8 cellular contexts compared by ENCODE assay signal in the genomic region with DNA sequence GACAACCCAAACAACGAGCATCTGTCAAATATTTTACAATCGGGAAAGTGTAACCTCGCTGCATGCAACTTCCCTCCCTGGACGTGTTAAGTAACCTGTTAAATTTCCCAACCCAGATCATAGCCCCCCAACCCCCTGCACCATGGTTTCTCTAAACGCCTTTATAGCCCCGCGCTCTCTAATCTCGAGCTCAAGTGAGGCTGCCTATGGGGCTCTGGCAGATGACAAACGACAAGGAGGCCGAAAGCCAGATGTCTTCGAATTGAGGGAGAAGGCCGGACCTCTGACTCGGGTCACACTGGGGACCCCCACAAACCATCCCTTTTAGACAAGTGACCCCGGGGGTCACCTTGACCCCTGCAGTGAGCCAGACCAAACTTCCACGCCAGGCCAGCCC. TPM values are rescaled to one million over a fixed set of nuclear protein-coding genes. Genes with fewer than 3 reads are reported as not detected.
DNase-seq lines count a peak whose midpoint lies in the region; ATAC-seq and TF ChIP-seq lines count a peak whose summit lies in the region.

No MANE protein-coding gene starts in this region.

- H3K36me3 ChIP-seq in DND-41 (ENCODE audit: insufficient read depth, low read length) (peaks cover 11% of the 10 kb centered on the region), RWPE2 (ENCODE audit: low read depth) (no peaks in the 10 kb centered on the region), esophagus muscularis mucosa (no peaks in the 10 kb centered on the region), ovary (no peaks in the 10 kb centered on the region)

- intact Hi-C loops in esophagus muscularis mucosa (cut with DNase I), result no loop called here
- intact Hi-C loops in ovary (cut with DNase I), result loop anchor here in 3 of 4 donors (5.0 to 10.0 kb wide), 4 partner anchors 258 to 506 kb away; no protein-coding TSS in a partner anchor

- peak; percentile 24 for DNase-seq in DND-41
- no peak for DNase-seq in RWPE2 (ENCODE audit: low spot score)
- DNase-seq in esophagus muscularis mucosa (ENCODE audit: extremely low spot score), result no peak
- no peak for DNase-seq in ovary
- DNase-seq in HuH-7.5 (ENCODE audit: low spot score), result no peak
- no peak for DNase-seq in stimulated activated CD4-positive, alpha-beta T cell treated with anti-CD3 and anti-CD28 coated beads, Interleukin-2, amount 100 ng/mL, for 24 hours

- peaks cover 56% of the 10 kb centered on the region for H3K79me2 ChIP-seq in DND-41 (ENCODE audit: insufficient read depth, low read length)

- TF ChIP-seq CTCF in DND-41 (IDR thresholded peaks at IDR 0.05; ENCODE audit: borderline replicate concordance, extremely low read depth, low read length, poor library complexity, severe bottlenecking), result no peak
- no peak for TF ChIP-seq CTCF in RWPE2 (IDR thresholded peaks at IDR 0.05; ENCODE audit: poor library complexity, severe bottlenecking)
- TF ChIP-seq CTCF in esophagus muscularis mucosa (IDR thresholded peaks at IDR 0.05), result no peak
- TF ChIP-seq CTCF in ovary (IDR thresholded peaks at IDR 0.05), result no peak

- H4K20me1 ChIP-seq in DND-41 (ENCODE audit: insufficient read depth, low read length), result peaks cover 25% of the 10 kb centered on the region

- peak overlapping the region; percentile 83 for H3K9ac ChIP-seq in DND-41 (ENCODE audit: low read depth, low read length)

- WGBS in esophagus muscularis mucosa, result 0% methylated on average over 15 of the region's 15 CpGs
- WGBS in ovary, 3 donors, result 0% methylated on average over 15 of the region's 15 CpGs

- H3K4me1 ChIP-seq in DND-41 (ENCODE audit: insufficient read depth, low read length), result peaks cover 39% of the 10 kb centered on the region
- peaks cover 4% of the 10 kb centered on the region for H3K4me1 ChIP-seq in RWPE2 (ENCODE audit: insufficient read depth, poor library complexity, severe bottlenecking)
- H3K4me1 ChIP-seq in esophagus muscularis mucosa, result peaks cover 23 to 44% (median 36%) of the 10 kb centered on the region in 4 donors
- H3K4me1 ChIP-seq in ovary (ENCODE audit: insufficient read depth), result peaks cover 5% of the 10 kb centered on the region

- H2AFZ ChIP-seq in DND-41 (ENCODE audit: low read depth, low read length), result peak overlapping the region; percentile 98

- TF ChIP-seq POLR2A in esophagus muscularis mucosa (IDR thresholded peaks at IDR 0.05; ENCODE audit: low read depth) (no peak), ovary (IDR thresholded peaks at IDR 0.05) (no peak)

- no peaks in the 10 kb centered on the region for H3K27me3 ChIP-seq in DND-41 (ENCODE audit: insufficient read depth, low read length, poor library complexity)
- no peaks in the 10 kb centered on the region for H3K27me3 ChIP-seq in RWPE2 (ENCODE audit: insufficient read depth, poor library complexity, severe bottlenecking)
- H3K27me3 ChIP-seq in esophagus muscularis mucosa, result no peaks in the 10 kb centered on the region
- no peaks in the 10 kb centered on the region for H3K27me3 ChIP-seq in ovary

- H3K9me3 ChIP-seq in DND-41 (ENCODE audit: insufficient read depth, low read length, severe bottlenecking) (no peaks in the 10 kb centered on the region), RWPE2 (ENCODE audit: severe bottlenecking) (no peaks in the 10 kb centered on the region), esophagus muscularis mucosa (no peaks in the 10 kb centered on the region), ovary (no peaks in the 10 kb centered on the region)

- H3K4me2 ChIP-seq in DND-41 (ENCODE audit: insufficient read depth, low read length), result peak overlapping the region; percentile 93

- TF ChIP-seq EP300 in esophagus muscularis mucosa (IDR thresholded peaks at IDR 0.05) (no peak), ovary (IDR thresholded peaks at IDR 0.05) (no peak)

- H3K4me3 ChIP-seq in DND-41 (ENCODE audit: low read depth in 1 of 2, low read length in 2 of 2) (peak overlapping the region; percentile 56 to 89), RWPE2 (ENCODE audit: severe bottlenecking) (peak overlapping the region; percentile 75), esophagus muscularis mucosa (peak overlapping the region; percentile 89 to 99 (median 92)), ovary (peak overlapping the region; percentile 99)

- H3K27ac ChIP-seq in DND-41 (ENCODE audit: low read length), result peak overlapping the region; percentile 99
- peak overlapping the region; percentile 77 for H3K27ac ChIP-seq in RWPE2 (ENCODE audit: poor library complexity, severe bottlenecking)
- H3K27ac ChIP-seq in esophagus muscularis mucosa (replicated peaks in 1 of 4), result peak overlapping the region; percentile 89 to 93 (median 92)
- H3K27ac ChIP-seq in ovary, result peak overlapping the region; percentile 70 to 89

- ATAC-seq in DND-41 (ENCODE audit: insufficient read depth, low read depth) (no peak), RWPE2 (ENCODE audit: low read depth) (no peak), GM18909 (IDR thresholded peaks at IDR 0.05; ENCODE audit: poor library complexity, unreplicated experiment) (no peak), HG03378 (IDR thresholded peaks at IDR 0.05; ENCODE audit: unreplicated experiment) (no peak)

RNA-seq across cellular contexts. Expression of a gene that starts 0.5 kb away (rescaled TPM):
- 100 to 1,000 TPM in 1 of 4 donors, 10 to 100 TPM in 3; 56.9 to 122 (median 95.1) TPM for total RNA-seq in esophagus muscularis mucosa
- total RNA-seq in ovary, result 100 to 1,000 TPM; 130 to 294 (median 162) TPM
- 100 to 1,000 TPM; 189 to 254 TPM for polyA plus RNA-seq in ovary
